In the genomic region with DNA sequence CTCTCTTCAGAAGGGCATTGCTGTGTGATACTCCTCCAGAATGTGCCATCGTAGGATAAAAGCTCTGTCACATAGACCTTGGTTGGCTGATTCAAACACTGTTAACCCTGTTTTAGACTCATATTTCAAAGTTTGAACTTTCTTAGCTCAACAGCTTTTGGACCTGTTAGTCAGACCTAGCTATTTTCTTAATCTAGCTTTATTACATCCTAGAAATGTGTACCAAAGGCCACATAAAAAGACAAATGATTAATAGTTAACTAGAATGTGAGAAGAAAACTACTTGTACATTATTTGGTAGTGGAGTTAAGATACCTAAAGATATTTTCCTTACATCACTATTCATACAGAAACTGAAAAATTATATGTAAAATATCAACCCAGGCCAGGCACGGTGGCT, we compare ENCODE assay signal across 16 cellular contexts. TPM values are rescaled to one million over a fixed set of nuclear protein-coding genes. Genes with fewer than 3 reads are reported as not detected.
A peak's percentile ranks its signal among the peaks of the same experiment; 100 is the strongest.
DNase-seq lines count a peak whose midpoint lies in the region; ATAC-seq, FAIRE-seq and TF ChIP-seq lines count a peak whose summit lies in the region.
"Had no signal": no experiment of that assay in that cellular context is flagged by ENCODE, and none has a peak within 500 bp of the region (broad histone marks: within the 10 kb centered on the region; RNA-seq: fewer than 3 reads in every experiment).

No MANE protein-coding gene starts in this region.

- 40% methylated on average over 1 of the region's 2 CpGs; no CpG with 5 or more reads in 1 of the 2 experiments for WGBS in IMR-90 (ENCODE audit: extremely low coverage in 2 of 2, insufficient read length in 1 of 2), 2 experiments
- 17 to 24% methylated on average over 2 of the region's 2 CpGs for WGBS in body of pancreas, 2 donors
- WGBS in small intestine, 3 donors, result 11 to 28% (median 17%) methylated on average over 2 of the region's 2 CpGs

- ATAC-seq in IMR-90 (ENCODE audit: low read depth), result no peak
- ATAC-seq in body of pancreas, result no peak
- ATAC-seq: CD8-positive, alpha-beta T cell had no signal

- no peak overlapping the region for H2AFZ ChIP-seq in IMR-90 (replicated peaks; ENCODE audit: low read length, poor library complexity)

- H2BK120ac ChIP-seq in IMR-90 (ENCODE audit: low read depth, low read length), result 0 out of 2 replicates have a peak overlapping the region, but pooled peaks have one; percentile 12

- TF ChIP-seq CTCF in IMR-90 (conservative IDR thresholded peaks at IDR 0.05; ENCODE audit: low read depth, low read length) (no peak), body of pancreas (IDR thresholded peaks at IDR 0.05) (no peak), mesothelial cell of epicardium (IDR thresholded peaks at IDR 0.05; ENCODE audit: unreplicated experiment) (no peak)

- peak; percentile 23 for FAIRE-seq in small intestine (lab: Jason Lieb, UNC)

- peak overlapping the region; percentile 48 for H2BK5ac ChIP-seq in IMR-90 (ENCODE audit: low read depth, low read length, poor library complexity, severe bottlenecking)

- H4K5ac ChIP-seq in IMR-90 (ENCODE audit: low read depth, low read length), result peak overlapping the region; percentile 58; the same call in 1 of the 2 replicates

- H3K14ac ChIP-seq in IMR-90 (replicated peaks; ENCODE audit: low read depth, low read length), result peak overlapping the region; percentile 50

- H3K27me3 ChIP-seq in IMR-90 (ENCODE audit: control insufficient read depth, insufficient read depth, low read length), result no peaks in the 10 kb centered on the region
- H3K27me3 ChIP-seq in body of pancreas, result no peaks in the 10 kb centered on the region
- no peaks in the 10 kb centered on the region for H3K27me3 ChIP-seq in small intestine (ENCODE audit: control insufficient read depth in 2 of 2, insufficient read depth in 2 of 2, low read length in 2 of 2)

- H2AK9ac ChIP-seq in IMR-90 (replicated peaks; ENCODE audit: low read depth, low read length, poor library complexity), result peak overlapping the region; percentile 22

- no peak overlapping the region for H2BK15ac ChIP-seq in IMR-90 (ENCODE audit: low read depth, low read length)

- H3K4me1 ChIP-seq in IMR-90 (ENCODE audit: control insufficient read depth, insufficient read depth, low read length) (peaks cover 5% of the 10 kb centered on the region), body of pancreas (peaks cover 55% of the 10 kb centered on the region), small intestine (ENCODE audit: control insufficient read depth in 2 of 2, insufficient read depth in 1 of 2, low read depth in 1 of 2, low read length in 1 of 2) (peaks cover 3 to 5% of the 10 kb centered on the region in 2 donors)

- in situ Hi-C loops in IMR-90 (cut with MboI; ENCODE audit: low sequenced_read_pairs), result no loop called here

- DNase-seq in IMR-90 (no peak), body of pancreas (no peak), mesothelial cell of epicardium (ENCODE audit: low spot score in 2 of 2, unreplicated experiment in 2 of 2) (no peak), small intestine (peak; percentile 68), NCI-H2029 treated with DMSO at 0.1 percent for 48 hours (lab: John Stamatoyannopoulos, UW) (no peak), retina (no peak), GF-D8 (lab: John Stamatoyannopoulos, UW) (no peak), NCI-H82 (lab: John Stamatoyannopoulos, UW) (no peak)
- DNase-seq: activated CD4-positive, alpha-beta memory T cell treated with anti-CD3 and anti-CD28 coated beads for 36 hours; activated gamma-delta T cell treated with Interleukin-2 at 50 U/mL for 16 hours; CD8-positive, alpha-beta T cell; erythroblast; NCI-H1694 treated with DMSO at 0.1 percent for 48 hours; NCI-H526; T1000 had no signal

- H3K9me1 ChIP-seq in IMR-90 (ENCODE audit: insufficient read depth, low read length), result peaks cover 18% of the 10 kb centered on the region

- H3K4me3 Mint-ChIP-seq in mesothelial cell of epicardium, result peak overlapping the region; percentile 87
- H3K4me3 Mint-ChIP-seq: activated CD4-positive, alpha-beta memory T cell treated with anti-CD3 and anti-CD28 coated beads for 36 hours; CD8-positive, alpha-beta T cell; stimulated activated naive CD8-positive, alpha-beta T cell treated with anti-CD3 and anti-CD28 coated beads, Interleukin-15, Interleukin-2, amounts not matched to agents 100 ng/mL and 50 ng/mL, for 24 hours had no signal

- no peak overlapping the region for H4K91ac ChIP-seq in IMR-90 (ENCODE audit: insufficient read depth, low read depth, low read length)

- peaks cover 56% of the 10 kb centered on the region for H3K4me1 Mint-ChIP-seq in mesothelial cell of epicardium

- peak overlapping the region; percentile 28 for H3K4ac ChIP-seq in IMR-90 (ENCODE audit: low read depth, low read length)

- H3K4me3 ChIP-seq in IMR-90 (ENCODE audit: insufficient read depth, low read depth, low read length), result peak overlapping the region; percentile 29
- H3K4me3 ChIP-seq in body of pancreas, result no peak overlapping the region
- no peak overlapping the region for H3K4me3 ChIP-seq in small intestine (ENCODE audit: low read depth in 1 of 2, low read length in 2 of 2)

- H2AK5ac ChIP-seq in IMR-90 (ENCODE audit: low read depth, low read length), result peak overlapping the region; percentile 51; the same call in 1 of the 2 replicates

- peak overlapping the region; percentile 86 for H3K27ac Mint-ChIP-seq in mesothelial cell of epicardium
- H3K27ac Mint-ChIP-seq: activated CD4-positive, alpha-beta memory T cell treated with anti-CD3 and anti-CD28 coated beads for 36 hours; CD8-positive, alpha-beta T cell; stimulated activated naive CD8-positive, alpha-beta T cell treated with anti-CD3 and anti-CD28 coated beads, Interleukin-15, Interleukin-2, amounts not matched to agents 100 ng/mL and 50 ng/mL, for 24 hours had no signal

- peaks cover 31% of the 10 kb centered on the region for H4K20me1 ChIP-seq in IMR-90 (ENCODE audit: insufficient read depth, low read length)

- H3K36me3 Mint-ChIP-seq in mesothelial cell of epicardium, result peaks cover 24% of the 10 kb centered on the region
- H3K36me3 Mint-ChIP-seq: activated CD4-positive, alpha-beta memory T cell treated with anti-CD3 and anti-CD28 coated beads for 36 hours; CD8-positive, alpha-beta T cell had no signal

- H3K4me2 ChIP-seq in IMR-90 (ENCODE audit: low read depth, low read length), result peak overlapping the region; percentile 95

- H3K36me3 ChIP-seq in IMR-90 (ENCODE audit: control insufficient read depth, insufficient read depth, low read length), result peaks cover 30% of the 10 kb centered on the region
- H3K36me3 ChIP-seq in body of pancreas (replicated peaks in 1 of 2; ENCODE audit: insufficient read depth in 1 of 2, low read depth in 2 of 2), result peaks cover 0 to 3% of the 10 kb centered on the region in 2 donors
- H3K36me3 ChIP-seq in small intestine (ENCODE audit: control insufficient read depth in 2 of 2, insufficient read depth in 2 of 2, low read length in 2 of 2), result peaks cover 0 to 3% of the 10 kb centered on the region in 2 donors

- H3K79me1 ChIP-seq in IMR-90 (ENCODE audit: low read depth in 1 of 2, low read length in 2 of 2), result peaks cover 22 to 67% of the 10 kb centered on the region in 2 experiments

- H3K9me3 ChIP-seq in IMR-90 (ENCODE audit: control insufficient read depth, insufficient read depth, low read length), result no peaks in the 10 kb centered on the region
- H3K9me3 ChIP-seq in body of pancreas, result no peaks in the 10 kb centered on the region
- H3K9me3 ChIP-seq in small intestine (ENCODE audit: control insufficient read depth, low read depth), result no peaks in the 10 kb centered on the region

- peak overlapping the region; percentile 14; the same call in 1 of the 2 replicates for H3K56ac ChIP-seq in IMR-90 (ENCODE audit: extremely low read depth, insufficient read depth, low read length)

- CTCF ChIA-PET in IMR-90 (lab: Yijun Ruan, JAX), result interaction anchor here (0.9 to 1.2 kb wide), 2 partner anchors 46 to 112 kb away, joined by 3 read pairs; no protein-coding TSS in a partner anchor

- H3K18ac ChIP-seq in IMR-90 (ENCODE audit: low read depth, low read length), result peak overlapping the region; percentile 71

- TF ChIP-seq POLR2A in IMR-90 (IDR thresholded peaks at IDR 0.05; ENCODE audit: low read depth, low read length), result no peak
- TF ChIP-seq POLR2A in body of pancreas (IDR thresholded peaks at IDR 0.05), result no peak

- intact Hi-C loops in IMR-90 (cut with micrococcal nuclease), result loop anchor here (2.0 to 10.0 kb wide), 2 partner anchors 87 to 181 kb away; partner anchors contain the start of genes ARSK, GLRX and SKIC3
- intact Hi-C loops in body of pancreas (cut with DNase I), result loop anchor here (10.0 kb wide), 1 partner anchor 71 kb away; no protein-coding TSS in a partner anchor

- peak overlapping the region; percentile 31; the same call in 1 of the 2 replicates for H3K23ac ChIP-seq in IMR-90 (ENCODE audit: low read depth, low read length)

- H3K9me3 Mint-ChIP-seq in mesothelial cell of epicardium, result no peaks in the 10 kb centered on the region
- H3K9me3 Mint-ChIP-seq: activated CD4-positive, alpha-beta memory T cell treated with anti-CD3 and anti-CD28 coated beads for 36 hours; CD8-positive, alpha-beta T cell; stimulated activated naive CD8-positive, alpha-beta T cell treated with anti-CD3 and anti-CD28 coated beads, Interleukin-15, Interleukin-2, amounts not matched to agents 100 ng/mL and 50 ng/mL, for 24 hours had no signal

- peak overlapping the region in 1 of 2 experiments; percentile 44; a peak in 2 of 4 replicates for H4K8ac ChIP-seq in IMR-90 (ENCODE audit: low read depth in 2 of 2, low read length in 2 of 2)

- no peak for TF ChIP-seq RAD21 in IMR-90 (IDR thresholded peaks at IDR 0.05; ENCODE audit: low read length)

- H3K27ac ChIP-seq in IMR-90 (ENCODE audit: insufficient read depth, low read length) (peak overlapping the region; percentile 71; the same call in 1 of the 2 replicates), body of pancreas (peak overlapping the region in 3 of 4 donors; percentile 51 to 99 (median 98)), small intestine (ENCODE audit: low read depth in 1 of 2, low read length in 1 of 2) (peak overlapping the region; percentile 31 to 57)

- peak overlapping the region; percentile 79 for H3K9ac ChIP-seq in IMR-90 (ENCODE audit: low read depth, low read length)

- POLR2A ChIA-PET in IMR-90 (lab: Charles Lee; ENCODE audit: unreplicated experiment), result interaction anchor here (0.5 to 1.0 kb wide), 4 partner anchors 25 to 106 kb away, joined by 3 read pairs; no protein-coding TSS in a partner anchor

- H3K27me3 Mint-ChIP-seq in mesothelial cell of epicardium (ENCODE audit: low read depth), result no peaks in the 10 kb centered on the region

- no TSS peak for BruUV-seq in IMR-90 (replicated peaks; lab: Mats Ljungman, UMichigan)

- dilution Hi-C loops in IMR-90 (cut with HindIII; ENCODE audit: low sequenced_read_pairs, unreplicated experiment), result no loop called here

- H2BK20ac ChIP-seq in IMR-90 (ENCODE audit: low read depth, low read length), result peak overlapping the region; percentile 32; the same call in 1 of the 2 replicates

RNA-seq across cellular contexts. Expression of gene RHOBTB3, which starts 4.3 kb away (rescaled TPM):
- total RNA-seq in IMR-90 (2012; rRNA removed) (356 and 447 TPM in 2 replicates), body of pancreas (100 to 1,000 TPM; 153 to 196 TPM), mesothelial cell of epicardium (146 to 154 TPM (median 153 TPM) in 3 replicates)
- polyA plus RNA-seq in IMR-90 (2012; rRNA removed) (117 and 118 TPM in 2 replicates), small intestine (10 to 100 TPM in 1 of 3 donors, 1 to 10 TPM in 2; 5.8 to 16.2 (median 8.1) TPM)
- polyA plus RNA-seq in IMR-90 (2012; cell fraction: cytosol; rRNA removed), result 106 and 114 TPM in 2 replicates
- 115 and 315 TPM in 2 replicates for polyA plus RNA-seq in IMR-90 (2012; cell fraction: nucleus; rRNA removed; ENCODE audit: low replicate concordance)

RNA-seq across cellular contexts. Expression of gene SPATA9, which starts 52.6 kb away (rescaled TPM):
- total RNA-seq in IMR-90 (2012; rRNA removed), result 0.72 and 0.83 TPM in 2 replicates
- polyA plus RNA-seq in IMR-90 (2012; rRNA removed), result 0.66 and 0.86 TPM in 2 replicates
- polyA plus RNA-seq in IMR-90 (2012; cell fraction: cytosol; rRNA removed), result 0.16 and 0.25 TPM in 2 replicates
- 0.21 and 2.0 TPM in 2 replicates for polyA plus RNA-seq in IMR-90 (2012; cell fraction: nucleus; rRNA removed; ENCODE audit: low replicate concordance)
- not detected for total RNA-seq in body of pancreas
- total RNA-seq in mesothelial cell of epicardium, result 0.74 to 1.3 TPM (median 0.95 TPM) in 3 replicates
- polyA plus RNA-seq in small intestine, result under 1 TPM in 1 of 3 donors, not detected in 2; 0.24 TPM
- total RNA-seq: activated CD4-positive, alpha-beta memory T cell treated with anti-CD3 and anti-CD28 coated beads for 36 hours; CD8-positive, alpha-beta T cell had no signal

Comparison
In these comparisons a context has a peak if more than half of its experiments do, and no peak if none do; other contexts are left out.
1. H3K27ac ChIP-seq: peak in every context shown above with its lines; median percentile 98 in body of pancreas; 71 in IMR-90; 44 in small intestine.